In the genomic region with DNA sequence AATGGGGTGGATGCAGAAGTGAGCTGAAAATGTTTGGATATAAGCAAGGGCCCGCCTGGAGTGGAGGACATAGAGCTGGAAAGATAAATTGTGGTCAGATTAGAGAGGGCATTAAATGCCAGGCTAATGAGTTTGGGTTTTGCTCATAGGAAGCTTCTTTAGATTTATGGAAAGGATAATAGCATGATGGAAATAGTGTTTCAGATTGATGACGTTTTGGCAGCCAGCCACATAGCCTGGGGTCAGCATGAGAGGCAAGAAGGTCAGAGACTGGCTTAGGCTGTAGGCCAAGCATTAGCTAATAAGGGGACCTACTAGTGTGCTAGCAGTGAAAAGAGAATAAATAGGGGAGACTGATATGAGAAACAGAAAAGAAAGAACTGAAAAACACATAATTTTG, we compare ENCODE assay signal across 29 cellular contexts.
DNase-seq lines count a peak whose midpoint lies in the region; ATAC-seq and TF ChIP-seq lines count a peak whose summit lies in the region.
"Had no signal": no experiment of that assay in that cellular context is flagged by ENCODE, and none has a peak within 500 bp of the region (broad histone marks: within the 10 kb centered on the region; RNA-seq: fewer than 3 reads in every experiment).

No MANE protein-coding gene starts in this region.

- no peaks in the 10 kb centered on the region for H3K27me3 ChIP-seq in esophagus muscularis mucosa
- H3K27me3 ChIP-seq: ascending aorta, spleen, transverse colon had no signal

- no peak for ATAC-seq in GM19023 (IDR thresholded peaks at IDR 0.05; ENCODE audit: unreplicated experiment)
- ATAC-seq: A549; activated CD8-positive, alpha-beta T cell treated with anti-CD3 and anti-CD28 coated beads, Interleukin-2, amount 10 ng/mL, durations not matched to agents 7 days and 5 days; foreskin keratinocyte; Panc1; right cardiac atrium had no signal

- no peak for TF ChIP-seq EP300 in esophagus muscularis mucosa (IDR thresholded peaks at IDR 0.05)

- no peak overlapping the region for H3K4me3 ChIP-seq in esophagus muscularis mucosa
- H3K4me3 ChIP-seq: A549, ascending aorta, HAP-1, lung, spleen, transverse colon had no signal

- peak; percentile 36 for DNase-seq in NCI-H510A treated with DMSO at 0.1 percent for 48 hours (lab: John Stamatoyannopoulos, UW)
- DNase-seq in NCI-H510A (lab: John Stamatoyannopoulos, UW), result no peak
- DNase-seq in Daoy (ENCODE audit: low read depth), result peak; percentile 34
- peak; percentile 58 for DNase-seq in NCI-H2196 (lab: John Stamatoyannopoulos, UW; ENCODE audit: unreplicated experiment)
- DNase-seq in esophagus muscularis mucosa (ENCODE audit: extremely low spot score), result peak; percentile 62
- no peak for DNase-seq in 8988T
- no peak for DNase-seq in SHP77 treated with DMSO at 0.1 percent for 48 hours (lab: John Stamatoyannopoulos, UW)
- DNase-seq: activated CD4-positive, alpha-beta T cell treated with anti-CD3 and anti-CD28 coated beads for 1 hour; activated CD8-positive, alpha-beta T cell treated with anti-CD3 and anti-CD28 coated beads, Interleukin-2, amount 10 ng/mL, durations not matched to agents 7 days and 5 days; activated naive CD8-positive, alpha-beta T cell treated with anti-CD3 and anti-CD28 coated beads for 36 hours; AML-193; CD4-positive, alpha-beta memory T cell; cortex of kidney; DMS 273 treated with DMSO at 0.1 percent for 48 hours; foreskin keratinocyte; GF-D8; NCI-H1436; NCI-H446; right cardiac atrium; spleen; stimulated activated CD4-positive, alpha-beta T cell treated with anti-CD3 and anti-CD28 coated beads, Interleukin-2, amount 100 ng/mL, for 48 hours; transverse colon had no signal

- H3K9me3 ChIP-seq in esophagus muscularis mucosa, result no peaks in the 10 kb centered on the region
- H3K9me3 ChIP-seq: A549, ascending aorta, spleen, transverse colon had no signal

- 39% methylated on average over 2 of the region's 2 CpGs for WGBS in esophagus muscularis mucosa

- intact Hi-C loops in esophagus muscularis mucosa (cut with DNase I), result no loop called here

- TF ChIP-seq CTCF in esophagus muscularis mucosa (IDR thresholded peaks at IDR 0.05), result no peak

- H3K27ac ChIP-seq in esophagus muscularis mucosa (replicated peaks in 1 of 4), result no peak overlapping the region
- H3K27ac ChIP-seq: A549, ascending aorta, foreskin keratinocyte, parathyroid adenoma, spleen, transverse colon had no signal

- H3K36me3 ChIP-seq in esophagus muscularis mucosa, result no peaks in the 10 kb centered on the region
- H3K36me3 ChIP-seq: ascending aorta, HAP-1, spleen, transverse colon had no signal

- no peak for TF ChIP-seq POLR2A in esophagus muscularis mucosa (IDR thresholded peaks at IDR 0.05; ENCODE audit: low read depth)

- H3K4me1 ChIP-seq in esophagus muscularis mucosa, result no peaks in the 10 kb centered on the region
- H3K4me1 ChIP-seq: A549, ascending aorta, foreskin keratinocyte, HAP-1, parathyroid adenoma, spleen, transverse colon had no signal

Comparison
In these comparisons a context has a peak if more than half of its experiments do, and no peak if none do; other contexts are left out.
1. DNase-seq: peak in NCI-H510A treated with DMSO at 0.1 percent for 48 hours (single experiment), Daoy (single experiment), NCI-H2196 (single experiment) and esophagus muscularis mucosa (single experiment); none in NCI-H510A (single experiment), 8988T (single experiment) and SHP77 treated with DMSO at 0.1 percent for 48 hours (single experiment).